In genomic region chr7:77269360-77270075, GRCh38 we compare ENCODE assay signal across 9 cellular contexts.
DNase-seq lines count a peak whose midpoint lies in the region; ATAC-seq and TF ChIP-seq lines count a peak whose summit lies in the region.
"Had no signal": no experiment of that assay in that cellular context is flagged by ENCODE, and none has a peak within 500 bp of the region (broad histone marks: within the 10 kb centered on the region; RNA-seq: fewer than 3 reads in every experiment).

No MANE protein-coding gene starts in this region.

- TF ChIP-seq POLR2A in uterus (IDR thresholded peaks at IDR 0.05) (no peak), prostate gland (IDR thresholded peaks at IDR 0.05) (no peak)

- H3K4me3 ChIP-seq in uterus (no peak overlapping the region), prostate gland (no peak overlapping the region)

- no peaks in the 10 kb centered on the region for H3K4me1 ChIP-seq in uterus
- H3K4me1 ChIP-seq in prostate gland (replicated peaks) = no peaks in the 10 kb centered on the region

- no peaks in the 10 kb centered on the region for H3K9me3 ChIP-seq in uterus
- no peaks in the 10 kb centered on the region for H3K9me3 ChIP-seq in prostate gland

- DNase-seq in SIG-M5 treated with dmso at 0.1 percent for 504 hours (lab: John Stamatoyannopoulos, UW; ENCODE audit: unreplicated experiment) (peak; percentile 15), SIG-M5 (lab: John Stamatoyannopoulos, UW) (no peak), germinal center (ENCODE audit: low spot score) (peak; percentile 50), uterus (no peak), DMS 273 treated with DMSO at 0.1 percent for 48 hours (lab: John Stamatoyannopoulos, UW) (no peak), NCI-H345 (lab: John Stamatoyannopoulos, UW) (no peak), prostate gland (ENCODE audit: low spot score) (no peak)
- DNase-seq: central memory CD4-positive, alpha-beta T cell had no signal

- H3K27me3 ChIP-seq in uterus = no peaks in the 10 kb centered on the region
- H3K27me3 ChIP-seq in prostate gland (replicated peaks; ENCODE audit: insufficient read depth) = no peaks in the 10 kb centered on the region

- H3K27ac ChIP-seq in uterus = peak overlapping the region; percentile 29 to 42
- no peak overlapping the region for H3K27ac ChIP-seq in prostate gland

- H3K36me3 ChIP-seq in uterus (no peaks in the 10 kb centered on the region), prostate gland (no peaks in the 10 kb centered on the region)

- TF ChIP-seq CTCF in uterus (IDR thresholded peaks at IDR 0.05) = no peak
- TF ChIP-seq CTCF in prostate gland (IDR thresholded peaks at IDR 0.05) = no peak

- peak; percentile 68 for ATAC-seq in HG03196 (IDR thresholded peaks at IDR 0.05; ENCODE audit: unreplicated experiment)

- intact Hi-C loops in uterus (cut with DNase I; ENCODE audit: low total_unique reads) (no loop called here), prostate gland (cut with DNase I) (no loop called here)

- 74% methylated on average over 4 of the region's 4 CpGs for WGBS in prostate gland

Comparison
In these comparisons a context has a peak if more than half of its experiments do, and no peak if none do; other contexts are left out.
1. DNase-seq: peak in SIG-M5 treated with dmso at 0.1 percent for 504 hours (single experiment) and germinal center (single experiment); none in SIG-M5 (single experiment), uterus (0 of 2), DMS 273 treated with DMSO at 0.1 percent for 48 hours (single experiment), NCI-H345 (single experiment) and prostate gland (single experiment).
2. H3K27ac ChIP-seq: peak in uterus (2 of 2); none in prostate gland (0 of 2).